In the genomic region with DNA sequence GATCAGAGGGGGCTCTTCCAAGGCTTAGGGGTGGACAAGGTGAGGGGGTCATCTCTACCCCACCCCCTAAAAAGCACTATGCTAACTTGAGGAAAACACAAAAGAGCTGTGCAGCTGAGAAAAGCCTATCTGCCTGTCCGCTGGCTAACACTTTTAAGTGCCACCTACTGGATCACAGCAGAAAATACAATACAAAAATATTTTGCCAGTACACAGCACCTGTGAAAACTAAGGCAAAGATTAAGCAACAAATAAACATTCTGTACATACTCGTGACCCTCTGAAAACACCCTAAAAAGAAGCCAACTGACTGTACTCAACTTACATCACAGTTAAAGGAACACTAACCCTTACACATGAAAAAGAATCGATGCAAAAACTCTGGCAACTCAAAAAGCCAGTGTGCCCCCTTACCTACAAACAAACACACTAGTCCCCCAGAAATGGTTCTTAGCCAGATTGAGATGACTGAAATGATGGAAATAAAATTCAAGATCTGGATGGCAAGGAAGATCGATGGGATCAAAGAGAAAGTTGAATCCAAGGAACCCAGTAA, we compare ENCODE assay signal across 8 cellular contexts. TPM values are rescaled to one million over a fixed set of nuclear protein-coding genes. Genes with fewer than 3 reads are reported as not detected.
DNase-seq lines count a peak whose midpoint lies in the region; ATAC-seq, FAIRE-seq and TF ChIP-seq lines count a peak whose summit lies in the region.
"Not testable (repeated sequence)": the region's sequence is repeated elsewhere in the genome, so short reads cannot be mapped to it uniquely, and the experiment has no call there.

No MANE protein-coding gene starts in this region.

- not testable (repeated sequence) for H3K9me2 ChIP-seq in Karpas-422 (replicated peaks; ENCODE audit: insufficient read depth, low read length)

- not testable (repeated sequence) for DNase-seq in AG04449 (ENCODE audit: low read depth, low spot score); H54 (ENCODE audit: insufficient read length, low spot score); GM12878 (ENCODE audit: low read depth, low spot score); glutamatergic neuron; neural crest cell (ENCODE audit: low read depth, low spot score)
- DNase-seq in Karpas-422: peak; percentile 52
- peak; percentile 34 for DNase-seq in RPMI7951 (ENCODE audit: low read depth)

- CTCF ChIA-PET in AG04449 (lab: Yijun Ruan, JAX) (interaction anchor here (0.7 to 2.8 kb wide), 9 partner anchors 9 to 320 kb away, joined by 3 to 21 read pairs (median 4); no protein-coding TSS in a partner anchor), GM12878 (lab: Yijun Ruan, JAX) (interaction anchor here (0.6 to 2.6 kb wide), 28 partner anchors 13 to 321 kb away, joined by 3 to 14 read pairs (median 4); no protein-coding TSS in a partner anchor)

- TF ChIP-seq EP300 in GM12878 (IDR thresholded peaks at IDR 0.05; ENCODE audit: borderline replicate concordance in 1 of 2, control insufficient read depth in 1 of 2, low read depth in 2 of 2, low read length in 2 of 2): not testable (repeated sequence)

- SMC1A ChIA-PET in GM12878 (lab: Charles Lee; ENCODE audit: uncharacterized antibody, unreplicated experiment): interaction anchor here (0.6 to 2.6 kb wide), 11 partner anchors 15 to 319 kb away, joined by 3 to 16 read pairs (median 3); no protein-coding TSS in a partner anchor

- not testable (repeated sequence) for H3K9ac ChIP-seq in Karpas-422 (ENCODE audit: low read length); GM12878 (ENCODE audit: control insufficient read depth, insufficient read depth, low read length)

- H3K9me3 Mint-ChIP-seq in glutamatergic neuron (ENCODE audit: unreplicated experiment); neural crest cell: not testable (repeated sequence)

- H3K27ac ChIP-seq in Karpas-422 (ENCODE audit: low read length); GM12878 (ENCODE audit: control insufficient read depth, insufficient read depth): not testable (repeated sequence)

- not testable (repeated sequence) for H3K4me3 ChIP-seq in AG04449 (ENCODE audit: low read depth, low read length); GM12875 (ENCODE audit: low read depth, low read length); Karpas-422 (ENCODE audit: low read length); GM12878

- not testable (repeated sequence) for H4K20me1 ChIP-seq in Karpas-422 (ENCODE audit: insufficient read depth, low read depth, low read length); GM12878 (ENCODE audit: control insufficient read depth, insufficient read depth)

- H3K4me1 ChIP-seq in Karpas-422 (ENCODE audit: low read length); GM12878 (ENCODE audit: control insufficient read depth, insufficient read depth, low read length): not testable (repeated sequence)

- H3K4me2 ChIP-seq in Karpas-422 (ENCODE audit: low read depth, low read length, poor library complexity, severe bottlenecking); GM12878 (ENCODE audit: control insufficient read depth, insufficient read depth): not testable (repeated sequence)

- not testable (repeated sequence) for H3K27me3 ChIP-seq in Karpas-422 (ENCODE audit: low read length); GM12878 (replicated peaks in 1 of 2; ENCODE audit: control insufficient read depth in 2 of 2, insufficient read depth in 2 of 2, low read length in 1 of 2)

- not testable (repeated sequence) for H3K4me1 Mint-ChIP-seq in glutamatergic neuron (ENCODE audit: low read depth, unreplicated experiment); neural crest cell

- peak; percentile 64 for TF ChIP-seq RAD21 in GM12878 (IDR thresholded peaks at IDR 0.05; ENCODE audit: insufficient read depth, low read depth, low read length)

- TF ChIP-seq CTCF in AG04449 (IDR thresholded peaks at IDR 0.05; ENCODE audit: insufficient read depth, low read length, missing control alignments) (peak; percentile 30), GM12875 (IDR thresholded peaks at IDR 0.05; ENCODE audit: borderline replicate concordance, insufficient read depth, low read depth, low read length) (peak; percentile 38; the same call in 1 of the 2 replicates), GM12878 (IDR thresholded peaks at IDR 0.05 in 2 of 3, conservative IDR thresholded peaks at IDR 0.05 in 1 of 3; ENCODE audit: control insufficient read depth in 2 of 3, extremely low read depth in 1 of 3, insufficient read depth in 1 of 3, low read depth in 3 of 3, low read length in 3 of 3) (peak; percentile 42 to 44 (median 42); a peak in 5 of 6 replicates), glutamatergic neuron (IDR thresholded peaks at IDR 0.05; ENCODE audit: partially characterized antibody, unreplicated experiment) (peak; percentile 25), neural crest cell (conservative IDR thresholded peaks at IDR 0.05) (peak; percentile 59)

- ATAC-seq in GM12878: peak; percentile 80

- POLR2A ChIA-PET in AG04449 (lab: Yijun Ruan, JAX): not testable (repeated sequence)
- POLR2A ChIA-PET in GM12878 (lab: Charles Lee): interaction anchor here (0.6 kb wide), 1 partner anchor 34 kb away, joined by 3 read pairs; no protein-coding TSS in a partner anchor

- H3K27ac Mint-ChIP-seq in glutamatergic neuron (ENCODE audit: unreplicated experiment); neural crest cell (ENCODE audit: unreplicated experiment): not testable (repeated sequence)

- peak; percentile 86 for FAIRE-seq in H54 (lab: Jason Lieb, UNC)
- peak; percentile 89 for FAIRE-seq in GM12878 (lab: Jason Lieb, UNC)

- in situ Hi-C loops in GM12878 (cut with MboI): loop anchor here (25.0 kb wide), 1 partner anchor 311 kb away; no protein-coding TSS in a partner anchor

- TF ChIP-seq POLR2A in H54 (IDR thresholded peaks at IDR 0.05; ENCODE audit: low read depth, low read length); GM12878 (IDR thresholded peaks at IDR 0.05; ENCODE audit: low read depth, low read length): not testable (repeated sequence)

- intact Hi-C loops in GM12878 (cut with micrococcal nuclease; ENCODE audit: unreplicated experiment): loop anchor here (5.0 kb wide), 1 partner anchor 166 kb away; no protein-coding TSS in a partner anchor

- H3K79me2 ChIP-seq in Karpas-422 (ENCODE audit: low read length); GM12878 (ENCODE audit: control insufficient read depth, insufficient read depth, low read length): not testable (repeated sequence)

- not testable (repeated sequence) for H2AFZ ChIP-seq in Karpas-422 (ENCODE audit: low read length)
- peak overlapping the region; percentile 43; the same call in 1 of the 2 replicates for H2AFZ ChIP-seq in GM12878 (ENCODE audit: control insufficient read depth, low read depth, low read length)

- not testable (repeated sequence) for H3K36me3 Mint-ChIP-seq in glutamatergic neuron (ENCODE audit: unreplicated experiment); neural crest cell (ENCODE audit: low read depth)

- not testable (repeated sequence) for H3K27me3 Mint-ChIP-seq in glutamatergic neuron (ENCODE audit: unreplicated experiment)
- peaks cover 24% of the 10 kb centered on the region for H3K27me3 Mint-ChIP-seq in neural crest cell (ENCODE audit: low read depth)

- 0% methylated on average over 4 of the region's 4 CpGs for WGBS in GM12878 (ENCODE audit: insufficient coverage, insufficient replicate concordance, low lambda C conversion rate, missing lambda C conversion rate)

- RAD21 ChIA-PET in GM12878 (lab: Charles Lee; ENCODE audit: unreplicated experiment): interaction anchor here (0.6 to 2.7 kb wide), 12 partner anchors 11 to 317 kb away, joined by 3 to 7 read pairs (median 4); no protein-coding TSS in a partner anchor

- not testable (repeated sequence) for H3K36me3 ChIP-seq in Karpas-422 (ENCODE audit: insufficient read depth, low read length); GM12878 (ENCODE audit: control insufficient read depth in 2 of 2, insufficient read depth in 2 of 2, low read length in 1 of 2)

- not testable (repeated sequence) for H3K4me3 Mint-ChIP-seq in glutamatergic neuron (ENCODE audit: unreplicated experiment); neural crest cell

- not testable (repeated sequence) for BruUV-seq in GM12878 (replicated peaks; lab: Mats Ljungman, UMichigan)

- not testable (repeated sequence) for H3K9me3 ChIP-seq in Karpas-422 (ENCODE audit: low read length); GM12878 (replicated peaks; ENCODE audit: control insufficient read depth, insufficient read depth, low read length)

TF ChIP-seq in GM12878, 131 proteins besides CTCF, POLR2A, EP300 and RAD21:
- TF ChIP-seq SMC3 (IDR thresholded peaks at IDR 0.05; ENCODE audit: borderline replicate concordance, low read length): peak; percentile 53; the same call in 1 of the 2 replicates

RNA-seq across cellular contexts. Expression of gene VOPP1, which starts 25.7 kb away (rescaled TPM):
- 14.7 and 21.6 TPM in 2 replicates for total RNA-seq in Karpas-422 (2014; rRNA removed; shearing (Covaris generic); ENCODE audit: low replicate concordance)
- 89.0 and 89.6 TPM in 2 replicates for total RNA-seq in RPMI7951 (2014; rRNA removed; shearing (Covaris generic))
- total RNA-seq in GM12878 (2013; cell fraction: nucleolus; rRNA removed): 130 and 131 TPM in 2 replicates
- total RNA-seq in GM12878 (2014; rRNA removed): 198 and 200 TPM in 2 replicates
- 135 and 144 TPM in 2 replicates for total RNA-seq in GM12878 (2014; rRNA removed; fragmentation: Illumina TruSeq; extraction: Trizol)
- 205 and 206 TPM in 2 replicates for total RNA-seq in GM12878 (2021)
- 123 TPM for polyA plus RNA-seq in GM12878 (2011; ENCODE audit: low read depth)
- 101 and 118 TPM in 2 replicates for polyA plus RNA-seq in GM12878 (2011; rRNA removed)
- polyA plus RNA-seq in GM12878 (2011; cell fraction: cytosol; rRNA removed): 103 and 118 TPM in 2 replicates
- polyA plus RNA-seq in GM12878 (2011; cell fraction: nucleus; rRNA removed): 51.0 and 62.5 TPM in 2 replicates
- polyA plus RNA-seq in GM12878 (2012): 135 and 137 TPM in 2 replicates
- polyA plus RNA-seq in GM12878 (2014; fragmentation: Illumina TruSeq; extraction: Trizol): 116 and 141 TPM in 2 replicates
- 10 to 100 TPM; 32.8 to 78.5 TPM for polyA plus RNA-seq in GM12878 (2014; fragmentation: Nextera tagmentation; extraction: Ambion mirVana)
- 203 and 212 TPM in 2 replicates for polyA plus RNA-seq in GM12878 (2014; rRNA removed)
- polyA plus RNA-seq in GM12878 (2016; fragmentation: Nextera tagmentation; extraction: Ambion mirVana): 10 to 100 TPM; 54.4 to 71.5 TPM
- 139 and 160 TPM in 2 replicates for polyA minus RNA-seq in GM12878 (2011; rRNA and poly(A)+ RNA removed)
- polyA minus RNA-seq in GM12878 (2011; cell fraction: cytosol; rRNA and poly(A)+ RNA removed): 60.1 and 81.5 TPM in 2 replicates
- 37.2 and 80.3 TPM in 2 replicates for polyA minus RNA-seq in GM12878 (2011; cell fraction: nucleus; rRNA and poly(A)+ RNA removed)
- 30.6 TPM for total RNA-seq in glutamatergic neuron (ENCODE audit: unreplicated experiment)
- total RNA-seq in neural crest cell: 50.7 and 51.6 TPM in 2 replicates
